ENCODE assay signal across 15 cellular contexts in the genomic region with DNA sequence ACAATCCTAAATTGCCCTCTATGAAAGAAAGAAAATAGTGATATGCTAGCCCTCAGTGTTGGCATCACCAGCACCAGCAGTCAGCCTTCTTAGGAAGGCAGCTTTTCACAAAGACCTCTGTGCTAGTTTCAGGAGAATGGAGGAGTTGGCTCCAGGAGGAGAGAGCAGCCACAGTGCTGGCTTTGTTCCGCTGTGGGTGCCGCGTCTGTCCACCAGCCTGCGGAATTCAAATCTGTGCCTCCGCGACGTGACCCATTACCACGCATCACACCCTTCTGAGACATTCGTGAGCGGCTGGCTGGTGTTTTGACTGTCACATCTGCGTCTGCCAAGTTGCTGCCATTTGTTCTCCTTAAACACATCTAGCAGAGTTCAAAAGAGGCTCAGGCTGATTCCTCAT.
"Had no signal": no experiment of that assay in that cellular context is flagged by ENCODE, and none has a peak within 500 bp of the region (broad histone marks: within the 10 kb centered on the region; RNA-seq: fewer than 3 reads in every experiment).

No MANE protein-coding gene starts in this region.

- H3K4me3 ChIP-seq: body of pancreas, heart left ventricle, psoas muscle, thoracic aorta had no signal

- ATAC-seq: activated CD8-positive, alpha-beta T cell treated with anti-CD3 and anti-CD28 coated beads for 36 hours; activated T-cell treated with anti-CD3 and anti-CD28 coated beads, Interleukin-2, amount 50 U/mL, for 72 hours; body of pancreas; esophagus mucosa; heart left ventricle; psoas muscle; stimulated activated naive CD8-positive, alpha-beta T cell treated with anti-CD3 and anti-CD28 coated beads, Interleukin-15, Interleukin-2, amounts not matched to agents 100 U/mL and 50 U/mL, for 24 hours had no signal

- H3K27me3 ChIP-seq: body of pancreas, heart left ventricle had no signal

- DNase-seq: activated CD8-positive, alpha-beta memory T cell treated with anti-CD3 and anti-CD28 coated beads, Interleukin-2, amount 50 U/mL, for 4 hours; activated CD8-positive, alpha-beta T cell treated with anti-CD3 and anti-CD28 coated beads for 36 hours; activated naive CD8-positive, alpha-beta T cell treated with anti-CD3 and anti-CD28 coated beads, Interleukin-2, amount 10 ng/mL, durations not matched to agents 7 days and 5 days; activated T-cell treated with anti-CD3 and anti-CD28 coated beads, Interleukin-2, amount 50 U/mL, for 72 hours; body of pancreas; cerebellar nuclear complex; heart left ventricle; kidney; naive B cell; psoas muscle; stimulated activated CD4-positive, alpha-beta T cell treated with anti-CD3 and anti-CD28 coated beads, Interleukin-4, amount 100 ng/mL, for 1 hour; stimulated activated CD8-positive, alpha-beta memory T cell treated with anti-CD3 and anti-CD28 coated beads, Interleukin-4, amount 100 ng/mL, for 48 hours; stimulated activated naive CD8-positive, alpha-beta T cell treated with anti-CD3 and anti-CD28 coated beads, Interleukin-15, Interleukin-2, amounts not matched to agents 100 U/mL and 50 U/mL, for 24 hours had no signal

- H3K4me1 ChIP-seq: body of pancreas had no signal

- H3K9me3 ChIP-seq: body of pancreas, heart left ventricle, psoas muscle, thoracic aorta had no signal

- H3K27ac ChIP-seq: body of pancreas, heart left ventricle, psoas muscle, thoracic aorta had no signal
